Comparison of ENCODE assay signal across 1 cellular context in the genomic region with DNA sequence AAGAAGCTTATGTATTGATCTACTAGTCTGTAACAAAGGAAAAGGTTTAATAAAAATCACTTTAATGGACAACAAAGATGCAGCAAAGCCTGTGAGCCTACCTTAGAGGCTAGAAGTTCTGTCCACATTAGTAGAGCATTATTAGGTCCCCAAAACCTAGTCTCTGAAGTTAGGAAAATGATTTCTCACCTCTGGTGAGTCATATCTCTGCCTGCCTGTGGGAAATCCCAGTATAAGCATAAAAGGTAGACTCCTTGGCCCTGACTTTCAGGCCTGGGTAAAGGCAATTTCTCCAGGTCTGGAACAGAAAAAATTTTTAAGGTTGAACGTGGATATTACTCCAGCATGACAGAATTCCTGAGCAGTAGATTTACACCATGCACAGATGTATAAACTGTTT.
TF ChIP-seq lines count a peak whose summit lies in the region.

No MANE protein-coding gene starts in this region.

TF ChIP-seq in GM23338, 12 proteins besides CTCF, POLR2A, EP300 and RAD21 (continued from another document):
- TF ChIP-seq, protein P1, sequence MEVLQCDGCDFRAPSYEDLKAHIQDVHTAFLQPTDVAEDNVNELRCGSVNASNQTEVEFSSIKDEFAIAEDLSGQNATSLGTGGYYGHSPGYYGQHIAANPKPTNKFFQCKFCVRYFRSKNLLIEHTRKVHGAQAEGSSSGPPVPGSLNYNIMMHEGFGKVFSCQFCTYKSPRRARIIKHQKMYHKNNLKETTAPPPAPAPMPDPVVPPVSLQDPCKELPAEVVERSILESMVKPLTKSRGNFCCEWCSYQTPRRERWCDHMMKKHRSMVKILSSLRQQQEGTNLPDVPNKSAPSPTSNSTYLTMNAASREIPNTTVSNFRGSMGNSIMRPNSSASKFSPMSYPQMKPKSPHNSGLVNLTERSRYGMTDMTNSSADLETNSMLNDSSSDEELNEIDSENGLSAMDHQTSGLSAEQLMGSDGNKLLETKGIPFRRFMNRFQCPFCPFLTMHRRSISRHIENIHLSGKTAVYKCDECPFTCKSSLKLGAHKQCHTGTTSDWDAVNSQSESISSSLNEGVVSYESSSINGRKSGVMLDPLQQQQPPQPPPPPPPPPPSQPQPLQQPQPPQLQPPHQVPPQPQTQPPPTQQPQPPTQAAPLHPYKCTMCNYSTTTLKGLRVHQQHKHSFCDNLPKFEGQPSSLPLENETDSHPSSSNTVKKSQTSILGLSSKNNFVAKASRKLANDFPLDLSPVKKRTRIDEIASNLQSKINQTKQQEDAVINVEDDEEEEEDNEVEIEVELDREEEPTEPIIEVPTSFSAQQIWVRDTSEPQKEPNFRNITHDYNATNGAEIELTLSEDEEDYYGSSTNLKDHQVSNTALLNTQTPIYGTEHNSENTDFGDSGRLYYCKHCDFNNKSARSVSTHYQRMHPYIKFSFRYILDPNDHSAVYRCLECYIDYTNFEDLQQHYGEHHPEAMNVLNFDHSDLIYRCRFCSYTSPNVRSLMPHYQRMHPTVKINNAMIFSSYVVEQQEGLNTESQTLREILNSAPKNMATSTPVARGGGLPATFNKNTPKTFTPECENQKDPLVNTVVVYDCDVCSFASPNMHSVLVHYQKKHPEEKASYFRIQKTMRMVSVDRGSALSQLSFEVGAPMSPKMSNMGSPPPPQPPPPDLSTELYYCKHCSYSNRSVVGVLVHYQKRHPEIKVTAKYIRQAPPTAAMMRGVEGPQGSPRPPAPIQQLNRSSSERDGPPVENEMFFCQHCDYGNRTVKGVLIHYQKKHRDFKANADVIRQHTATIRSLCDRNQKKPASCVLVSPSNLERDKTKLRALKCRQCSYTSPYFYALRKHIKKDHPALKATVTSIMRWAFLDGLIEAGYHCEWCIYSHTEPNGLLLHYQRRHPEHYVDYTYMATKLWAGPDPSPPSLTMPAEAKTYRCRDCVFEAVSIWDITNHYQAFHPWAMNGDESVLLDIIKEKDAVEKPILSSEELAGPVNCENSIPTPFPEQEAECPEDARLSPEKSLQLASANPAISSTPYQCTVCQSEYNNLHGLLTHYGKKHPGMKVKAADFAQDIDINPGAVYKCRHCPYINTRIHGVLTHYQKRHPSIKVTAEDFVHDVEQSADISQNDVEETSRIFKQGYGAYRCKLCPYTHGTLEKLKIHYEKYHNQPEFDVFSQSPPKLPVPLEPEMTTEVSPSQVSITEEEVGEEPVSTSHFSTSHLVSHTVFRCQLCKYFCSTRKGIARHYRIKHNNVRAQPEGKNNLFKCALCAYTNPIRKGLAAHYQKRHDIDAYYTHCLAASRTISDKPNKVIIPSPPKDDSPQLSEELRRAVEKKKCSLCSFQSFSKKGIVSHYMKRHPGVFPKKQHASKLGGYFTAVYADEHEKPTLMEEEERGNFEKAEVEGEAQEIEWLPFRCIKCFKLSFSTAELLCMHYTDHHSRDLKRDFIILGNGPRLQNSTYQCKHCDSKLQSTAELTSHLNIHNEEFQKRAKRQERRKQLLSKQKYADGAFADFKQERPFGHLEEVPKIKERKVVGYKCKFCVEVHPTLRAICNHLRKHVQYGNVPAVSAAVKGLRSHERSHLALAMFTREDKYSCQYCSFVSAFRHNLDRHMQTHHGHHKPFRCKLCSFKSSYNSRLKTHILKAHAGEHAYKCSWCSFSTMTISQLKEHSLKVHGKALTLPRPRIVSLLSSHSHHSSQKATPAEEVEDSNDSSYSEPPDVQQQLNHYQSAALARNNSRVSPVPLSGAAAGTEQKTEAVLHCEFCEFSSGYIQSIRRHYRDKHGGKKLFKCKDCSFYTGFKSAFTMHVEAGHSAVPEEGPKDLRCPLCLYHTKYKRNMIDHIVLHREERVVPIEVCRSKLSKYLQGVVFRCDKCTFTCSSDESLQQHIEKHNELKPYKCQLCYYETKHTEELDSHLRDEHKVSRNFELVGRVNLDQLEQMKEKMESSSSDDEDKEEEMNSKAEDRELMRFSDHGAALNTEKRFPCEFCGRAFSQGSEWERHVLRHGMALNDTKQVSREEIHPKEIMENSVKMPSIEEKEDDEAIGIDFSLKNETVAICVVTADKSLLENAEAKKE (CRISPR knock-in tag; IDR thresholded peaks at IDR 0.05), result no peak
- TF ChIP-seq, protein P2, sequence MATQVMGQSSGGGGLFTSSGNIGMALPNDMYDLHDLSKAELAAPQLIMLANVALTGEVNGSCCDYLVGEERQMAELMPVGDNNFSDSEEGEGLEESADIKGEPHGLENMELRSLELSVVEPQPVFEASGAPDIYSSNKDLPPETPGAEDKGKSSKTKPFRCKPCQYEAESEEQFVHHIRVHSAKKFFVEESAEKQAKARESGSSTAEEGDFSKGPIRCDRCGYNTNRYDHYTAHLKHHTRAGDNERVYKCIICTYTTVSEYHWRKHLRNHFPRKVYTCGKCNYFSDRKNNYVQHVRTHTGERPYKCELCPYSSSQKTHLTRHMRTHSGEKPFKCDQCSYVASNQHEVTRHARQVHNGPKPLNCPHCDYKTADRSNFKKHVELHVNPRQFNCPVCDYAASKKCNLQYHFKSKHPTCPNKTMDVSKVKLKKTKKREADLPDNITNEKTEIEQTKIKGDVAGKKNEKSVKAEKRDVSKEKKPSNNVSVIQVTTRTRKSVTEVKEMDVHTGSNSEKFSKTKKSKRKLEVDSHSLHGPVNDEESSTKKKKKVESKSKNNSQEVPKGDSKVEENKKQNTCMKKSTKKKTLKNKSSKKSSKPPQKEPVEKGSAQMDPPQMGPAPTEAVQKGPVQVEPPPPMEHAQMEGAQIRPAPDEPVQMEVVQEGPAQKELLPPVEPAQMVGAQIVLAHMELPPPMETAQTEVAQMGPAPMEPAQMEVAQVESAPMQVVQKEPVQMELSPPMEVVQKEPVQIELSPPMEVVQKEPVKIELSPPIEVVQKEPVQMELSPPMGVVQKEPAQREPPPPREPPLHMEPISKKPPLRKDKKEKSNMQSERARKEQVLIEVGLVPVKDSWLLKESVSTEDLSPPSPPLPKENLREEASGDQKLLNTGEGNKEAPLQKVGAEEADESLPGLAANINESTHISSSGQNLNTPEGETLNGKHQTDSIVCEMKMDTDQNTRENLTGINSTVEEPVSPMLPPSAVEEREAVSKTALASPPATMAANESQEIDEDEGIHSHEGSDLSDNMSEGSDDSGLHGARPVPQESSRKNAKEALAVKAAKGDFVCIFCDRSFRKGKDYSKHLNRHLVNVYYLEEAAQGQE (IDR thresholded peaks at IDR 0.05; ENCODE audit: unreplicated experiment), result no peak
- TF ChIP-seq STAT1 (IDR thresholded peaks at IDR 0.05; ENCODE audit: unreplicated experiment) (no peak), NANOG (IDR thresholded peaks at IDR 0.05; ENCODE audit: borderline replicate concordance) (no peak), JUNB (IDR thresholded peaks at IDR 0.05; ENCODE audit: unreplicated experiment) (no peak), CREB1 (CRISPR knock-in tag; IDR thresholded peaks at IDR 0.05; ENCODE audit: low read depth) (no peak), POLR2AphosphoS5 (IDR thresholded peaks at IDR 0.05; ENCODE audit: low read depth) (no peak)
- TF ChIP-seq, protein P3, sequence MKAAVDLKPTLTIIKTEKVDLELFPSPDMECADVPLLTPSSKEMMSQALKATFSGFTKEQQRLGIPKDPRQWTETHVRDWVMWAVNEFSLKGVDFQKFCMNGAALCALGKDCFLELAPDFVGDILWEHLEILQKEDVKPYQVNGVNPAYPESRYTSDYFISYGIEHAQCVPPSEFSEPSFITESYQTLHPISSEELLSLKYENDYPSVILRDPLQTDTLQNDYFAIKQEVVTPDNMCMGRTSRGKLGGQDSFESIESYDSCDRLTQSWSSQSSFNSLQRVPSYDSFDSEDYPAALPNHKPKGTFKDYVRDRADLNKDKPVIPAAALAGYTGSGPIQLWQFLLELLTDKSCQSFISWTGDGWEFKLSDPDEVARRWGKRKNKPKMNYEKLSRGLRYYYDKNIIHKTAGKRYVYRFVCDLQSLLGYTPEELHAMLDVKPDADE (IDR thresholded peaks at IDR 0.05), result no peak
